ENCODE assay signal across 14 cellular contexts in the genomic region with DNA sequence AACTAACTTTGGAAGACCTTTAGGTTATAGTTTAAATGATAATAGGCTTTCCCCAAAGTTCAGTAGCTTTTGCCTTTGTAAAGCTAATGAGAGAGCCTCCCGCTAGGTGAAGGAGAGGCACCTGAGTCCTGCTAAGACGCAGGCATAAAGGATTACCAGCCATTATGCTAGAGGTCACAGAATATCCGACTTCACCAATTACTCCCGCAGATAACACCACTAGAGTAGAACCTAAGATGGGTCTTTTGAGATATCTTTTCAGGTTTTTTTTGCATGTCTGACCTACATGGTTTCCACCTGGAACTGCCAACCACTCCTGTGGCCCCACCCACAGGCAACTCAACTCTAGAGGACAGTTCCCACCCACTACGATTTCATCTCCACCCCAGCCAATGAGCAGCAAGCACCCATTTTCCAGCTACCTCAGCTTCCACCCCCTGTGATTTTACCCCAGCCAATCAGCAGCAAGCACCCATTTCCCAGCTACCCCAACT.
"Had no signal": no experiment of that assay in that cellular context is flagged by ENCODE, and none has a peak within 500 bp of the region (broad histone marks: within the 10 kb centered on the region; RNA-seq: fewer than 3 reads in every experiment).

No MANE protein-coding gene starts in this region.

- DNase-seq: activated CD4-positive, alpha-beta T cell treated with anti-CD3 and anti-CD28 coated beads for 1 hour; activated CD4-positive, alpha-beta T cell treated with anti-CD3 and anti-CD28 coated beads, Interleukin-2, amount 50 U/mL, for 4 hours; activated CD8-positive, alpha-beta memory T cell treated with anti-CD3 and anti-CD28 coated beads, Interleukin-2, amount 10 ng/mL, durations not matched to agents 7 days and 5 days; activated T-cell treated with anti-CD3 and anti-CD28 coated beads, Interleukin-2, amount 50 U/mL, for 4 hours; adrenal gland; hippocampal formation; left colon; naive thymus-derived CD4-positive, alpha-beta T cell; stimulated activated CD4-positive, alpha-beta T cell treated with anti-CD3 and anti-CD28 coated beads, Interleukin-12 subunit alpha, Interleukin-12 subunit beta, amount 100 ng/mL, for 4 hours; stimulated activated CD4-positive, alpha-beta T cell treated with anti-CD3 and anti-CD28 coated beads, Interleukin-2, amount 100 ng/mL, for 24 hours; uterus had no signal

- H3K27me3 Mint-ChIP-seq: activated CD8-positive, alpha-beta memory T cell treated with anti-CD3 and anti-CD28 coated beads, Interleukin-2, amount 10 ng/mL, durations not matched to agents 7 days and 5 days; activated naive CD4-positive, alpha-beta T cell treated with anti-CD3 and anti-CD28 coated beads, Interleukin-2, amount 50 U/mL, for 24 hours; naive thymus-derived CD4-positive, alpha-beta T cell had no signal

- H3K27ac ChIP-seq: adrenal gland, uterus had no signal

- H3K4me1 ChIP-seq: adrenal gland, uterus had no signal

- H3K4me3 ChIP-seq: adrenal gland, lung, uterus had no signal

- ATAC-seq: activated CD8-positive, alpha-beta memory T cell treated with anti-CD3 and anti-CD28 coated beads, Interleukin-2, amount 10 ng/mL, durations not matched to agents 7 days and 5 days; activated T-cell treated with anti-CD3 and anti-CD28 coated beads, Interleukin-2, amount 50 U/mL, for 4 hours; esophagus mucosa; left colon; naive thymus-derived CD4-positive, alpha-beta T cell had no signal

- H3K9me3 ChIP-seq: uterus had no signal

- H3K36me3 ChIP-seq: adrenal gland, uterus had no signal

- H3K4me3 Mint-ChIP-seq: activated CD8-positive, alpha-beta memory T cell treated with anti-CD3 and anti-CD28 coated beads, Interleukin-2, amount 10 ng/mL, durations not matched to agents 7 days and 5 days; activated naive CD4-positive, alpha-beta T cell treated with anti-CD3 and anti-CD28 coated beads, Interleukin-2, amount 50 U/mL, for 24 hours; activated T-cell treated with anti-CD3 and anti-CD28 coated beads, Interleukin-2, amount 50 U/mL, for 4 hours had no signal

- H3K27me3 ChIP-seq: adrenal gland, uterus had no signal

- H3K27ac Mint-ChIP-seq: activated CD8-positive, alpha-beta memory T cell treated with anti-CD3 and anti-CD28 coated beads, Interleukin-2, amount 10 ng/mL, durations not matched to agents 7 days and 5 days had no signal
